31 cellular contexts compared by ENCODE assay signal in genomic region chr4:114495471-114495928, GRCh38.
A peak's percentile ranks its signal among the peaks of the same experiment; 100 is the strongest.
DNase-seq lines count a peak whose midpoint lies in the region; ATAC-seq and FAIRE-seq lines count a peak whose summit lies in the region.
"Had no signal": no experiment of that assay in that cellular context is flagged by ENCODE, and none has a peak within 500 bp of the region (broad histone marks: within the 10 kb centered on the region; RNA-seq: fewer than 3 reads in every experiment).

No MANE protein-coding gene starts in this region.

- H4K20me1 ChIP-seq in GM23248 (ENCODE audit: insufficient read depth) = no peaks in the 10 kb centered on the region
- H4K20me1 ChIP-seq: BLaER1 treated with 17β-estradiol and CSF1 and Interleukin-3, amounts not matched to agents 10 nM and 100 nM had no signal

- H3K27ac ChIP-seq in iPS DF 6.9 (ENCODE audit: low read length) (no peak overlapping the region), GM23248 (no peak overlapping the region)
- H3K27ac ChIP-seq: BLaER1 treated with 17β-estradiol and CSF1 and Interleukin-3, amounts not matched to agents 10 nM and 100 nM; body of pancreas; KMS-11; ovary; right atrium auricular region; vagina had no signal

- FAIRE-seq in GM19239 (lab: Jason Lieb, UNC) = no peak
- FAIRE-seq: endothelial cell of umbilical vein had no signal

- no CpG with 5 or more reads among the region's 8 CpGs for WGBS in iPS DF 6.9 (ENCODE audit: insufficient coverage, insufficient read length)
- 48 to 64% methylated on average over 8 of the region's 8 CpGs for WGBS in GM23248 (ENCODE audit: low coverage in 1 of 2, low lambda C conversion rate in 2 of 2, missing lambda C conversion rate in 2 of 2), 2 experiments

- in situ Hi-C loops in GM23248 (cut with MboI) = no loop called here

- no peak overlapping the region for H2AFZ ChIP-seq in GM23248

- no peak overlapping the region for H3K4me2 ChIP-seq in GM23248 (ENCODE audit: unreplicated experiment)
- H3K4me2 ChIP-seq: BLaER1 treated with 17β-estradiol and CSF1 and Interleukin-3, amounts not matched to agents 10 nM and 100 nM had no signal

- H3K4me1 ChIP-seq in iPS DF 6.9 (ENCODE audit: control insufficient read depth, insufficient read depth, low read length) = no peaks in the 10 kb centered on the region; the same call in 1 of the 2 replicates
- no peaks in the 10 kb centered on the region for H3K4me1 ChIP-seq in GM23248 (ENCODE audit: insufficient read depth)
- H3K4me1 ChIP-seq: BLaER1 treated with 17β-estradiol and CSF1 and Interleukin-3, amounts not matched to agents 10 nM and 100 nM; body of pancreas; right atrium auricular region; vagina had no signal

- H3K27me3 ChIP-seq in iPS DF 6.9 (ENCODE audit: control insufficient read depth, insufficient read depth, low read length) = no peaks in the 10 kb centered on the region
- H3K27me3 ChIP-seq in GM23248 (replicated peaks; ENCODE audit: insufficient read depth) = no peaks in the 10 kb centered on the region
- H3K27me3 ChIP-seq: BLaER1 treated with 17β-estradiol and CSF1 and Interleukin-3, amounts not matched to agents 10 nM and 100 nM; body of pancreas; dorsolateral prefrontal cortex; ovary; right atrium auricular region; vagina had no signal

- no peaks in the 10 kb centered on the region for H3K9me2 ChIP-seq in GM23248 (ENCODE audit: insufficient read depth)

- H3K4me3 ChIP-seq in iPS DF 6.9 (ENCODE audit: low read length) (no peak overlapping the region), GM23248 (no peak overlapping the region)
- H3K4me3 ChIP-seq: BLaER1 treated with 17β-estradiol and CSF1 and Interleukin-3, amounts not matched to agents 10 nM and 100 nM; body of pancreas; dorsolateral prefrontal cortex; ovary; right atrium auricular region; vagina had no signal

- peak; percentile 93 for DNase-seq in ELF-1 (ENCODE audit: low read depth, low spot score)
- peak; percentile 1 for DNase-seq in M059J (ENCODE audit: low read depth)
- DNase-seq in OCI-M1 (lab: John Stamatoyannopoulos, UW) = peak; percentile 14
- DNase-seq in iPS DF 6.9 (ENCODE audit: low read depth, low spot score) = peak; percentile 91
- no peak for DNase-seq in GM19239 (ENCODE audit: insufficient read length, low spot score)
- no peak for DNase-seq in GM23248
- no peak for DNase-seq in NCI-H2171 treated with DMSO at 0.1 percent for 48 hours (lab: John Stamatoyannopoulos, UW)
- DNase-seq: activated CD4-positive, alpha-beta T cell treated with anti-CD3 and anti-CD28 coated beads for 1 hour; activated CD8-positive, alpha-beta T cell treated with anti-CD3 and anti-CD28 coated beads, Interleukin-2, amount 10 ng/mL, durations not matched to agents 7 days and 5 days; activated gamma-delta T cell treated with Interleukin-2 at 50 U/mL for 16 hours; body of pancreas; cerebellar nuclear complex; COR-L47; DMS79 treated with DMSO at 0.1 percent for 48 hours; dorsolateral prefrontal cortex; left ventricle myocardium superior; naive thymus-derived CD4-positive, alpha-beta T cell; NCI-H1694 treated with DMSO at 0.1 percent for 48 hours; NK-92 treated with Interleukin-12 subunit alpha and Interleukin-12 subunit beta, amount 100 ng/mL, for 24 hours; ovary; SIG-M5; stimulated activated CD4-positive, alpha-beta T cell treated with anti-CD3 and anti-CD28 coated beads, Interleukin-4, amount 100 ng/mL, for 24 hours; stimulated activated naive B cell treated with anti-CD40 and anti-IgM and Interleukin-4, amounts not matched to agents 10 μg/mL and 1 μg/mL and 100 μg/mL, for 72 hours; T-cell had no signal

- H3K9me3 ChIP-seq in iPS DF 6.9 (ENCODE audit: control insufficient read depth, insufficient read depth, low read length) (no peaks in the 10 kb centered on the region), GM23248 (ENCODE audit: low read depth) (no peaks in the 10 kb centered on the region)
- H3K9me3 ChIP-seq: body of pancreas, ovary, vagina had no signal

- H3K79me2 ChIP-seq in GM23248 (ENCODE audit: insufficient read depth) = no peaks in the 10 kb centered on the region

- no peak overlapping the region for H3K9ac ChIP-seq in GM23248
- H3K9ac ChIP-seq: BLaER1 treated with 17β-estradiol and CSF1 and Interleukin-3, amounts not matched to agents 10 nM and 100 nM; KMS-11 had no signal

- ATAC-seq in HG03025 (IDR thresholded peaks at IDR 0.05; ENCODE audit: low FRiP score, unreplicated experiment) = no peak
- ATAC-seq: activated CD8-positive, alpha-beta T cell treated with anti-CD3 and anti-CD28 coated beads, Interleukin-2, amount 10 ng/mL, durations not matched to agents 7 days and 5 days; body of pancreas; left ventricle myocardium superior; naive thymus-derived CD4-positive, alpha-beta T cell; Panc1; stimulated activated naive B cell treated with anti-CD40 and anti-IgM and Interleukin-4, amounts not matched to agents 10 μg/mL and 1 μg/mL and 100 μg/mL, for 72 hours; T-cell had no signal

- no peaks in the 10 kb centered on the region for H3F3A ChIP-seq in GM23248 (ENCODE audit: insufficient read depth)

- H3K36me3 ChIP-seq in iPS DF 6.9 (ENCODE audit: control insufficient read depth, insufficient read depth, low read length) = no peaks in the 10 kb centered on the region
- H3K36me3 ChIP-seq in GM23248 (ENCODE audit: low read depth) = no peaks in the 10 kb centered on the region
- H3K36me3 ChIP-seq: BLaER1 treated with 17β-estradiol and CSF1 and Interleukin-3, amounts not matched to agents 10 nM and 100 nM; ovary; right atrium auricular region; vagina had no signal

Comparison
In these comparisons a context has a peak if more than half of its experiments do, and no peak if none do; other contexts are left out.
1. DNase-seq: peak in ELF-1 (single experiment), M059J (single experiment), OCI-M1 (single experiment) and iPS DF 6.9 (single experiment); none in GM19239 (single experiment), GM23248 (single experiment) and NCI-H2171 treated with DMSO at 0.1 percent for 48 hours (single experiment).